12 cellular contexts compared by ENCODE assay signal in the genomic region with DNA sequence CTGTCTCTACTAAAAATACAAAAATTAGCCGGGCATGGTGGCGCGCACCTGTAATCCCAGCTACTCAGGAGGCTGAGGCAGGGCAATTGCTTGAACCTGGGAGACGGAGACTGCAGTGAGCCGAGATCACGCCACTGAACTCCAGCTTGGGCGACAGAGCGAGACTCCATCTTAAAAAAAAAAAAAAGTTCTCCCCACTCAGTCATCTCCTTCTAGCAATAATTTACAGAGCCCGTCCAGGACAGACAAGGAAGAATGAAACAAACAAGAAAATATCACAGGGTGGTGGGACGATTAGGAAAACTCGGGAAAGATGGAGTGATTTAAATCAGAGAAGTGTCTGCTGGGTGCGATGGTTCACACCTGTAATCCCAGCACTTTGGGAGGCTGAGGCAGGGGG. TPM values are rescaled to one million over a fixed set of nuclear protein-coding genes. Genes with fewer than 3 reads are reported as not detected.
DNase-seq lines count a peak whose midpoint lies in the region; ATAC-seq and TF ChIP-seq lines count a peak whose summit lies in the region.
"Not testable (repeated sequence)": the region's sequence is repeated elsewhere in the genome, so short reads cannot be mapped to it uniquely, and the experiment has no call there.
"Had no signal": no experiment of that assay in that cellular context is flagged by ENCODE, and none has a peak within 500 bp of the region (broad histone marks: within the 10 kb centered on the region; RNA-seq: fewer than 3 reads in every experiment).

No MANE protein-coding gene starts in this region.

- H3K4me1 ChIP-seq in BLaER1 = peaks cover 68% of the 10 kb centered on the region

- TF ChIP-seq CTCF in Calu3 (IDR thresholded peaks at IDR 0.05; ENCODE audit: unreplicated experiment) = not testable (repeated sequence)

- not testable (repeated sequence) for H3K4me3 ChIP-seq in BLaER1

- not testable (repeated sequence) for H3K4me1 Mint-ChIP-seq in Calu3 (ENCODE audit: low read depth, unreplicated experiment); activated naive CD4-positive, alpha-beta T cell treated with anti-CD3 and anti-CD28 coated beads, Interleukin-2, amount 50 U/mL, for 24 hours
- H3K4me1 Mint-ChIP-seq in naive B cell = peaks cover 16 to 48% (median 43%) of the 10 kb centered on the region in 3 donors

- H4K20me1 ChIP-seq in BLaER1 = not testable (repeated sequence)

- H3K4me3 Mint-ChIP-seq in Calu3 (ENCODE audit: low read depth, unreplicated experiment); activated naive CD4-positive, alpha-beta T cell treated with anti-CD3 and anti-CD28 coated beads, Interleukin-2, amount 50 U/mL, for 24 hours; naive B cell: not testable (repeated sequence)

- H3K4me2 ChIP-seq in BLaER1 = peak overlapping the region; percentile 9; the same call in 1 of the 2 replicates

- H3K9me3 Mint-ChIP-seq in Calu3 (ENCODE audit: low read depth, unreplicated experiment); activated naive CD4-positive, alpha-beta T cell treated with anti-CD3 and anti-CD28 coated beads, Interleukin-2, amount 50 U/mL, for 24 hours; naive B cell: not testable (repeated sequence)

- BruUV-seq in Calu3 (replicated peaks; lab: Mats Ljungman, UMichigan) = not testable (repeated sequence)

- intact Hi-C loops in Calu3 (cut with micrococcal nuclease; ENCODE audit: unreplicated experiment) = not testable (repeated sequence)

- H3K27ac Mint-ChIP-seq in Calu3 (ENCODE audit: unreplicated experiment) (peak overlapping the region; percentile 56), naive B cell (peak overlapping the region in 4 of 6 donors; percentile 10 to 42 (median 36))
- H3K27ac Mint-ChIP-seq in activated naive CD4-positive, alpha-beta T cell treated with anti-CD3 and anti-CD28 coated beads, Interleukin-2, amount 50 U/mL, for 24 hours = peak overlapping the region; percentile 62

- not testable (repeated sequence) for H3K36me3 Mint-ChIP-seq in Calu3 (ENCODE audit: insufficient read depth, unreplicated experiment); activated naive CD4-positive, alpha-beta T cell treated with anti-CD3 and anti-CD28 coated beads, Interleukin-2, amount 50 U/mL, for 24 hours; naive B cell

- not testable (repeated sequence) for DNase-seq in Calu3, naive B cell
- DNase-seq in glomerular visceral epithelial cell (ENCODE audit: extremely low spot score) (peak; percentile 43), kidney tubule cell (ENCODE audit: low spot score) (peak; percentile 79), renal cortical epithelial cell (ENCODE audit: low read depth) (peak; percentile 70)

- H3K27me3 ChIP-seq in BLaER1 = not testable (repeated sequence)

- CTCF ChIA-PET in Calu3 (lab: Charles Lee) = interaction anchor here (0.6 to 1.8 kb wide), 4 partner anchors 13 to 339 kb away, joined by 3 to 6 read pairs (median 5); no protein-coding TSS in a partner anchor

- not testable (repeated sequence) for H3K9me3 ChIP-seq in BLaER1

- not testable (repeated sequence) for H3K9ac ChIP-seq in BLaER1

- not testable (repeated sequence) for H3K27ac ChIP-seq in BLaER1

- H3K27me3 Mint-ChIP-seq in Calu3 (ENCODE audit: unreplicated experiment); activated naive CD4-positive, alpha-beta T cell treated with anti-CD3 and anti-CD28 coated beads, Interleukin-2, amount 50 U/mL, for 24 hours; naive B cell: not testable (repeated sequence)

- not testable (repeated sequence) for H3K36me3 ChIP-seq in BLaER1

- ATAC-seq in naive B cell (ENCODE audit: low read depth in 2 of 2) = not testable (repeated sequence)

RNA-seq across cellular contexts. Expression of gene TLE6, which starts 13.7 kb away (rescaled TPM):
- total RNA-seq in Calu3 (2022) (2.1 and 3.4 TPM in 2 replicates), renal cortical epithelial cell (0.69 and 1.6 TPM in 2 replicates)
- polyA plus RNA-seq in naive B cell (ENCODE audit: low read depth in 6 of 6) = 10 to 100 TPM in 1 of 6 donors, 1 to 10 TPM in 3, under 1 TPM in 2; 0.43 to 10.7 (median 1.8) TPM
- total RNA-seq: A673; CD4-positive, alpha-beta memory T cell; CD4-positive, CD25-positive, alpha-beta regulatory T cell had no signal
- polyA plus RNA-seq: CD14-positive monocyte; CD4-positive, alpha-beta memory T cell; CD4-positive, CD25-positive, alpha-beta regulatory T cell; CD8-positive, alpha-beta memory T cell had no signal

RNA-seq across cellular contexts. Expression of gene ZNF77, which starts 18.9 kb away (rescaled TPM):
- 3.6 and 5.0 TPM in 2 replicates for total RNA-seq in Calu3 (2022)
- 1 to 10 TPM in 3 of 6 donors, under 1 TPM in 2, not detected in 1; 0.45 to 3.7 (median 1.1) TPM for polyA plus RNA-seq in naive B cell (ENCODE audit: low read depth in 6 of 6)
- 3.3 and 7.0 TPM in 2 replicates for total RNA-seq in renal cortical epithelial cell
